1 cellular context compared by ENCODE assay signal in the genomic region with DNA sequence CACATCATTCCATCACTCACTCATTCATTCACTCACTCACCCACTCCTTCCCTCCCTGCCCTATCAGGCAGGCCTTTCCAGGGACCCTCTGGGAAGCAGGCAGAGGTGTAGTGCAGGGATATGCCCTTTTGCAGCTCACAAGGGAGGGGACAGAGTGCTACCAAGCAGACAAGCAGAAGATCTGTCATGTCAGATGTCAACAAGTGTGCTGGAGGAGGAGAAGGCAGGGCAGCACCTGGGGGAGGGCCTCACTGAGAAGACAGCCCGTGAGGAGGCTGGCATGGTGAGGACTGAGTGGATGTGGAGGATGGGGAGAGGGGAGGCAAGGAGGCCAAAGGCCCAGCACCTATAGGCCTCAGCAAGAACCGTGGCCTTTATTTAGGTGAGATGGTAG.
TF ChIP-seq lines count a peak whose summit lies in the region.

No MANE protein-coding gene starts in this region.

TF ChIP-seq in GM12878, 131 proteins besides CTCF, POLR2A, EP300 and RAD21:
- TF ChIP-seq MTA3 (IDR thresholded peaks at IDR 0.05; ENCODE audit: borderline replicate concordance, low read length), result 0 out of 2 replicates have a peak, but pooled peaks have one; percentile 26
- TF ChIP-seq SPI1 (IDR thresholded peaks at IDR 0.05; ENCODE audit: borderline replicate concordance, insufficient read depth, low read depth, low read length), result no peak
